Comparison of ENCODE assay signal across 22 cellular contexts in genomic region chr22:28938286-28938833, GRCh38.
"Had no signal": no experiment of that assay in that cellular context is flagged by ENCODE, and none has a peak within 500 bp of the region (broad histone marks: within the 10 kb centered on the region; RNA-seq: fewer than 3 reads in every experiment).

No MANE protein-coding gene starts in this region.

- FAIRE-seq: TTC549 had no signal

- H3K4me1 Mint-ChIP-seq: activated B cell treated with CpG ODN at 0.5 μM for 24 hours; activated CD4-positive, alpha-beta T cell treated with anti-CD3 and anti-CD28 coated beads, Interleukin-2, amount 10 ng/mL, durations not matched to agents 24 days and 14 days; activated CD8-positive, alpha-beta memory T cell treated with anti-CD3 and anti-CD28 coated beads, Interleukin-2, amount 10 ng/mL, durations not matched to agents 7 days and 5 days; T-cell had no signal

- H3K9me3 Mint-ChIP-seq: activated B cell treated with CpG ODN at 0.5 μM for 24 hours; activated CD4-positive, alpha-beta T cell treated with anti-CD3 and anti-CD28 coated beads, Interleukin-2, amount 10 ng/mL, durations not matched to agents 24 days and 14 days; activated naive CD4-positive, alpha-beta T cell treated with anti-CD3 and anti-CD28 coated beads, Interleukin-2, amount 50 U/mL, for 72 hours; activated T-cell treated with anti-CD3 and anti-CD28 coated beads, Interleukin-2, amount 50 U/mL, for 4 hours; T-cell had no signal

- DNase-seq: activated B cell treated with CpG ODN at 0.5 μM for 24 hours; activated CD4-positive, alpha-beta T cell treated with anti-CD3 and anti-CD28 coated beads for 1 hour; activated CD4-positive, alpha-beta T cell treated with anti-CD3 and anti-CD28 coated beads, Interleukin-2, amount 10 ng/mL, durations not matched to agents 24 days and 14 days; activated CD4-positive, alpha-beta T cell treated with anti-CD3 and anti-CD28 coated beads, Interleukin-2, amount 50 U/mL, for 48 hours; activated CD8-positive, alpha-beta memory T cell treated with anti-CD3 and anti-CD28 coated beads, Interleukin-2, amount 10 ng/mL, durations not matched to agents 7 days and 5 days; activated effector memory CD4-positive, alpha-beta T cell treated with anti-CD3 and anti-CD28 coated beads, Interleukin-2, amount 50 U/mL, for 16 hours; activated naive CD4-positive, alpha-beta T cell treated with Interleukin-2 at 50 U/mL for 16 hours; activated T-cell treated with anti-CD3 and anti-CD28 coated beads, Interleukin-2, amount 50 U/mL, for 4 hours; NCI-H1105 treated with DMSO at 0.1 percent for 48 hours; NCI-H1436 treated with DMSO at 0.1 percent for 48 hours; NCI-H187; NCI-H2081; NCI-H526; NCI-H82; SIG-M5; T-cell; T-helper 2 cell; T1000 had no signal

- H3K4me3 Mint-ChIP-seq: activated B cell treated with CpG ODN at 0.5 μM for 24 hours; activated CD4-positive, alpha-beta T cell treated with anti-CD3 and anti-CD28 coated beads, Interleukin-2, amount 10 ng/mL, durations not matched to agents 24 days and 14 days; activated CD8-positive, alpha-beta memory T cell treated with anti-CD3 and anti-CD28 coated beads, Interleukin-2, amount 10 ng/mL, durations not matched to agents 7 days and 5 days; activated T-cell treated with anti-CD3 and anti-CD28 coated beads, Interleukin-2, amount 50 U/mL, for 4 hours; T-cell had no signal

- ATAC-seq: activated CD8-positive, alpha-beta memory T cell treated with anti-CD3 and anti-CD28 coated beads, Interleukin-2, amount 10 ng/mL, durations not matched to agents 7 days and 5 days; activated naive CD4-positive, alpha-beta T cell treated with anti-CD3 and anti-CD28 coated beads, Interleukin-2, amount 50 U/mL, for 72 hours; activated T-cell treated with anti-CD3 and anti-CD28 coated beads, Interleukin-2, amount 50 U/mL, for 4 hours; T-cell had no signal

- H3K4me2 ChIP-seq: KMS-11 had no signal

- H3K27ac ChIP-seq: KMS-11, SK-N-MC had no signal

- H3K9ac ChIP-seq: KMS-11 had no signal

- H3K4me3 ChIP-seq: SK-N-MC had no signal

- H3K36me3 Mint-ChIP-seq: activated CD8-positive, alpha-beta memory T cell treated with anti-CD3 and anti-CD28 coated beads, Interleukin-2, amount 10 ng/mL, durations not matched to agents 7 days and 5 days; activated naive CD4-positive, alpha-beta T cell treated with anti-CD3 and anti-CD28 coated beads, Interleukin-2, amount 50 U/mL, for 72 hours; T-cell had no signal

- H3K27ac Mint-ChIP-seq: activated B cell treated with CpG ODN at 0.5 μM for 24 hours; activated CD4-positive, alpha-beta T cell treated with anti-CD3 and anti-CD28 coated beads, Interleukin-2, amount 10 ng/mL, durations not matched to agents 24 days and 14 days; activated CD8-positive, alpha-beta memory T cell treated with anti-CD3 and anti-CD28 coated beads, Interleukin-2, amount 10 ng/mL, durations not matched to agents 7 days and 5 days; activated naive CD4-positive, alpha-beta T cell treated with anti-CD3 and anti-CD28 coated beads, Interleukin-2, amount 50 U/mL, for 72 hours; T-cell had no signal
